ENCODE assay signal across 8 cellular contexts in genomic region chr9:120477534-120478001, GRCh38.
DNase-seq lines count a peak whose midpoint lies in the region; ATAC-seq and TF ChIP-seq lines count a peak whose summit lies in the region.

No MANE protein-coding gene starts in this region.

- no peaks in the 10 kb centered on the region for H3K9me3 Mint-ChIP-seq in CD8-positive, alpha-beta T cell

- H3K36me3 ChIP-seq in CD8-positive, alpha-beta T cell (ENCODE audit: insufficient read depth, low read length) = peaks cover 24% of the 10 kb centered on the region
- peaks cover 0 to 32% of the 10 kb centered on the region in 2 experiments for H3K36me3 ChIP-seq in SK-N-SH (replicated peaks in 1 of 2; ENCODE audit: control insufficient read depth in 1 of 2, insufficient read depth in 2 of 2, low read length in 1 of 2)

- no peaks in the 10 kb centered on the region for H3K4me1 Mint-ChIP-seq in CD8-positive, alpha-beta T cell (ENCODE audit: low read depth)

- no peak overlapping the region for H3K4me3 Mint-ChIP-seq in CD8-positive, alpha-beta T cell

- H3K9ac ChIP-seq in SK-N-SH = no peak overlapping the region

- H2AFZ ChIP-seq in SK-N-SH (ENCODE audit: low read depth) = no peak overlapping the region

- H3K27ac Mint-ChIP-seq in CD8-positive, alpha-beta T cell = no peak overlapping the region

- no peaks in the 10 kb centered on the region for H3K9me3 ChIP-seq in CD8-positive, alpha-beta T cell (ENCODE audit: low read length)
- no peaks in the 10 kb centered on the region for H3K9me3 ChIP-seq in SK-N-SH

- no peak overlapping the region for H3K4me3 ChIP-seq in CD8-positive, alpha-beta T cell (ENCODE audit: low read depth, low read length)
- peak overlapping the region in 1 of 2 experiments; percentile 4; a peak in 1 of 4 replicates for H3K4me3 ChIP-seq in SK-N-SH (ENCODE audit: low read depth in 2 of 2, low read length in 1 of 2)
- H3K4me3 ChIP-seq in coronary artery = no peak overlapping the region

- POLR2A ChIA-PET in CD8-positive, alpha-beta T cell (lab: Charles Lee) = interaction anchor here (0.7 kb wide), 1 partner anchor 1775 kb away, joined by 3 read pairs; no protein-coding TSS in a partner anchor
- POLR2A ChIA-PET in SK-N-SH (lab: Yijun Ruan, JAX) = no interaction called here

- H3K4me2 ChIP-seq in SK-N-SH = peak overlapping the region; percentile 29; the same call in 1 of the 2 replicates

- TF ChIP-seq CTCF in CD8-positive, alpha-beta T cell (IDR thresholded peaks at IDR 0.05) = peak; percentile 59
- TF ChIP-seq CTCF in SK-N-SH (IDR thresholded peaks at IDR 0.05) (peak; percentile 99), coronary artery (IDR thresholded peaks at IDR 0.05) (peak; percentile 92)

- intact Hi-C loops in CD8-positive, alpha-beta T cell (cut with DNase I, micrococcal nuclease) = no loop called here

- H3K27ac ChIP-seq in CD8-positive, alpha-beta T cell (ENCODE audit: low read depth, low read length) = no peak overlapping the region
- H3K27ac ChIP-seq in SK-N-SH (ENCODE audit: low read depth in 2 of 2, low read length in 1 of 2) = no peak overlapping the region
- H3K27ac ChIP-seq in coronary artery = no peak overlapping the region

- WGBS in SK-N-SH (ENCODE audit: low lambda C conversion rate) = 21% methylated on average over 3 of the region's 3 CpGs

- H3K79me2 ChIP-seq in SK-N-SH (ENCODE audit: insufficient read depth) = no peaks in the 10 kb centered on the region

- ATAC-seq in CD8-positive, alpha-beta T cell = peak; percentile 42
- ATAC-seq in GM19372 (IDR thresholded peaks at IDR 0.05; ENCODE audit: low read depth, unreplicated experiment) = peak; percentile 85

- CTCF ChIA-PET in CD8-positive, alpha-beta T cell (lab: Charles Lee) = interaction anchor here (0.9 to 1.6 kb wide), 2 partner anchors 9 to 57 kb away, joined by 3 to 9 read pairs; no protein-coding TSS in a partner anchor
- CTCF ChIA-PET in SK-N-SH (lab: Yijun Ruan, JAX) = interaction anchor here (0.5 to 2.5 kb wide), 57 partner anchors 9 to 1106 kb away, joined by 3 to 19 read pairs (median 4); no protein-coding TSS in a partner anchor

- no peaks in the 10 kb centered on the region for H3K4me1 ChIP-seq in CD8-positive, alpha-beta T cell (ENCODE audit: insufficient read depth, low read length)
- H3K4me1 ChIP-seq in SK-N-SH (ENCODE audit: control insufficient read depth in 1 of 2, insufficient read depth in 2 of 2, low read depth in 1 of 2, low read length in 1 of 2) = peaks cover 11 to 12% of the 10 kb centered on the region in 2 experiments; a peak in 2 of 4 replicates

- no peaks in the 10 kb centered on the region for H3K27me3 Mint-ChIP-seq in CD8-positive, alpha-beta T cell (ENCODE audit: low read depth)

- DNase-seq in CD8-positive, alpha-beta T cell = peak in 1 of 7 experiments; percentile 11
- peak; percentile 49 to 52 for DNase-seq in Kasumi-1 (lab: John Stamatoyannopoulos, UW)
- peak; percentile 64 for DNase-seq in SK-N-SH
- no peak for DNase-seq in coronary artery (ENCODE audit: low spot score)
- peak; percentile 66 for DNase-seq in left kidney (ENCODE audit: low read depth, low spot score)
- DNase-seq in stimulated activated CD8-positive, alpha-beta memory T cell treated with anti-CD3 and anti-CD28 coated beads, Interleukin-4, amount 100 ng/mL, for 48 hours = peak; percentile 54
- DNase-seq in stimulated activated naive CD4-positive, alpha-beta T cell (lab: John Stamatoyannopoulos, UW) = no peak

- no peak for TF ChIP-seq EP300 in SK-N-SH (IDR thresholded peaks at IDR 0.05; ENCODE audit: borderline replicate concordance in 1 of 2, low read depth in 1 of 2, low read length in 1 of 2)

- no peaks in the 10 kb centered on the region for H3K9me2 ChIP-seq in SK-N-SH

- H3K27me3 ChIP-seq in CD8-positive, alpha-beta T cell (ENCODE audit: insufficient read depth, low read length) = no peaks in the 10 kb centered on the region
- H3K27me3 ChIP-seq in SK-N-SH (ENCODE audit: insufficient read depth) = no peaks in the 10 kb centered on the region

- H3F3A ChIP-seq in SK-N-SH (replicated peaks; ENCODE audit: insufficient read depth) = peaks cover 5% of the 10 kb centered on the region

- no peaks in the 10 kb centered on the region for H4K20me1 ChIP-seq in SK-N-SH (ENCODE audit: insufficient read depth)

- H3K36me3 Mint-ChIP-seq in CD8-positive, alpha-beta T cell = peaks cover 85% of the 10 kb centered on the region

- peak; percentile 86 for TF ChIP-seq RAD21 in SK-N-SH (IDR thresholded peaks at IDR 0.05; ENCODE audit: low read length)

TF ChIP-seq in SK-N-SH, 30 proteins besides CTCF, POLR2A, EP300 and RAD21:
- TF ChIP-seq NRF1 (IDR thresholded peaks at IDR 0.05; ENCODE audit: low read depth, low read length) = no peak
- no peak for TF ChIP-seq TAF1 (IDR thresholded peaks at IDR 0.05; ENCODE audit: borderline replicate concordance, low read depth, low read length)
- TF ChIP-seq CHD2 (IDR thresholded peaks at IDR 0.05; ENCODE audit: low read length, partially characterized antibody) = no peak
- peak; percentile 58 for TF ChIP-seq NFIC (IDR thresholded peaks at IDR 0.05; ENCODE audit: borderline replicate concordance)
- TF ChIP-seq SMC3 (IDR thresholded peaks at IDR 0.05; ENCODE audit: low read depth, low read length) = peak; percentile 58
- TF ChIP-seq FOXJ3 (CRISPR knock-in tag; IDR thresholded peaks at IDR 0.05) = no peak
- TF ChIP-seq EZH2phosphoT487 (IDR thresholded peaks at IDR 0.05; ENCODE audit: borderline replicate concordance, low read depth) = no peak
- TF ChIP-seq JUND (IDR thresholded peaks at IDR 0.05) = no peak
- no peak for TF ChIP-seq MAX (IDR thresholded peaks at IDR 0.05; ENCODE audit: low read depth)
- TF ChIP-seq RCOR1 (IDR thresholded peaks at IDR 0.05; ENCODE audit: low read length) = no peak
- TF ChIP-seq ZBTB33 (IDR thresholded peaks at IDR 0.05; ENCODE audit: borderline replicate concordance, low read depth) = no peak
- peak; percentile 36; the same call in 1 of the 2 replicates for TF ChIP-seq PBX3 (IDR thresholded peaks at IDR 0.05)
TF ChIP-seq in SK-N-SH: peak in this region for 3.

Comparison
In these comparisons a context has a peak if more than half of its experiments do, and no peak if none do; other contexts are left out.
1. DNase-seq: peak in Kasumi-1 (2 of 2), SK-N-SH (single experiment), left kidney (single experiment) and stimulated activated CD8-positive, alpha-beta memory T cell treated with anti-CD3 and anti-CD28 coated beads, Interleukin-4, amount 100 ng/mL, for 48 hours (single experiment); none in coronary artery (single experiment) and stimulated activated naive CD4-positive, alpha-beta T cell (0 of 6).
2. Peak in every context shown above with its lines, with median percentiles within 50 percentile points of each other: CTCF ChIP-seq.